15 cellular contexts compared by ENCODE assay signal in the genomic region with DNA sequence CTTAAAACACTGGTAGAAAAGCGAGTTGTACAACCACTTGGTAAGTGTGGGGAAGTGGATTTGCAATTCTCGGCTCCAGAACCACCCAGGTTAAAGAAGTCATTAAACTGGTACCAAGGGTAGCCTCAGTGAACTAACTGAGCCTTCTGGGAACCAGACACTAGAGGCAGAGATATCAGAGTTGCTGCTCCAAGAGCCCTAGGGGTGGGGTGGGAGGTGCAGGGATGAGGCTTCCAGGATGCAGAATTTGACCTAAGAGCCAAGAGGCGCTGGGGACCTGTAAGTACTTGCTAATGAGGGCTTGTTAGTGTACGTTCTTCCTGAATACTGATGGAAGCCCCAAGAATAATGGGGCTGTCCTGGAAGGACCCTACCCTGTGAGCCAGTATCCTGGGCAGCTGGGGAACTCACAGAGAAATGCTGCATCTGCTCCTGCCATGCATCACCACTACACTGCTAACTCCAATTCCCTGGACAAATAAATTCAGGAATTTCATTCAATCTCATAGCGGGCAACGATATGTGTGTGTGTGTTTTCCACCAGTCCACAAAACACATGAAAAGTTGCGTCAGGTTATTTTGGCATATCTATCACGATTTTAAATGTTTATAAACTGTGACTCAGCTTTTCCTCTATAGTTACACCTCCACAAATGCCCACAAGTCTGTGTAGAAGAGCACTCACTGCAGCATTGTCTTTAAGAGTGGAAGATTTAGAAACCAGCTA. TPM values are rescaled to one million over a fixed set of nuclear protein-coding genes. Genes with fewer than 3 reads are reported as not detected.
A peak's percentile ranks its signal among the peaks of the same experiment; 100 is the strongest.
DNase-seq lines count a peak whose midpoint lies in the region; ATAC-seq, FAIRE-seq and TF ChIP-seq lines count a peak whose summit lies in the region.
"Had no signal": no experiment of that assay in that cellular context is flagged by ENCODE, and none has a peak within 500 bp of the region (broad histone marks: within the 10 kb centered on the region; RNA-seq: fewer than 3 reads in every experiment).

No MANE protein-coding gene starts in this region.

- no peaks in the 10 kb centered on the region for H3K27me3 Mint-ChIP-seq in glutamatergic neuron (ENCODE audit: unreplicated experiment)

- peaks cover 15% of the 10 kb centered on the region for H3K4me1 Mint-ChIP-seq in glutamatergic neuron (ENCODE audit: low read depth, unreplicated experiment)

- TF ChIP-seq POLR2A in A549 (IDR thresholded peaks at IDR 0.05; ENCODE audit: low read length) = no peak

- in situ Hi-C loops in astrocyte of the spinal cord (cut with HindIII; ENCODE audit: low sequenced_read_pairs) = no loop called here

- no peaks in the 10 kb centered on the region for H3K9me3 ChIP-seq in A549

- WGBS in A549 (ENCODE audit: missing lambda C conversion rate) = 79% methylated on average over 8 of the region's 8 CpGs

- peak overlapping the region; percentile 58 for H3K4me3 Mint-ChIP-seq in glutamatergic neuron (ENCODE audit: unreplicated experiment)

- CTCF ChIA-PET in A549 (lab: Yijun Ruan, JAX) = interaction anchor here (0.6 to 1.8 kb wide), 3 partner anchors 17 to 60 kb away, joined by 3 to 4 read pairs (median 3); no protein-coding TSS in a partner anchor

- peak in 1 of 2 experiments; percentile 5 for DNase-seq in A549 (ENCODE audit: low read depth in 1 of 2, low spot score in 1 of 2)
- DNase-seq in H4 (ENCODE audit: low spot score) = peak; percentile 69
- peak; percentile 59 for DNase-seq in astrocyte of the spinal cord (ENCODE audit: low read depth, low spot score)
- DNase-seq in glutamatergic neuron = peak; percentile 51
- no peak for DNase-seq in DMS53 (lab: John Stamatoyannopoulos, UW)
- DNase-seq in NCI-H2081 treated with DMSO at 0.1 percent for 48 hours (lab: John Stamatoyannopoulos, UW) = no peak
- no peak for DNase-seq in activated CD8-positive, alpha-beta memory T cell treated with anti-CD3 and anti-CD28 coated beads, Interleukin-2, amount 50 U/mL, for 48 hours
- DNase-seq: NCI-H187 treated with DMSO at 0.1 percent for 48 hours; stimulated activated CD4-positive, alpha-beta T cell treated with anti-CD3 and anti-CD28 coated beads, Interleukin-4, amount 100 ng/mL, for 24 hours; stimulated activated naive CD4-positive, alpha-beta T cell; WERI-Rb-1 had no signal

- H3K4me1 ChIP-seq in A549 = peaks cover 9% of the 10 kb centered on the region

- POLR2A ChIA-PET in A549 (lab: Yijun Ruan, JAX) = no interaction called here

- no peak overlapping the region for H3K4me3 ChIP-seq in A549
- no peak overlapping the region for H3K4me3 ChIP-seq in astrocyte of the spinal cord (ENCODE audit: low read depth, low read length)
- H3K4me3 ChIP-seq: SK-N-MC had no signal

- no peak for TF ChIP-seq CTCF in A549 (IDR thresholded peaks at IDR 0.05)
- TF ChIP-seq CTCF in astrocyte of the spinal cord (IDR thresholded peaks at IDR 0.05; ENCODE audit: low read depth, low read length) = peak; percentile 12
- TF ChIP-seq CTCF in glutamatergic neuron (IDR thresholded peaks at IDR 0.05; ENCODE audit: partially characterized antibody, unreplicated experiment) = no peak

- no peak overlapping the region for H3K4me2 ChIP-seq in A549

- H3K36me3 Mint-ChIP-seq in glutamatergic neuron (ENCODE audit: unreplicated experiment) = no peaks in the 10 kb centered on the region

- no peak for TF ChIP-seq RAD21 in A549 (conservative IDR thresholded peaks at IDR 0.05 in 1 of 2, IDR thresholded peaks at IDR 0.05 in 1 of 2)

- no peak for FAIRE-seq in A549 (lab: Jason Lieb, UNC)

- ATAC-seq in A549 (0 out of 6 replicates have a peak, but pooled peaks have one; percentile 37 to 43), GM18873 (IDR thresholded peaks at IDR 0.05; ENCODE audit: low FRiP score, unreplicated experiment) (no peak)

- no peak for TF ChIP-seq EP300 in A549 (IDR thresholded peaks at IDR 0.05)

- H3K27ac ChIP-seq in A549 = 0 out of 6 replicates have a peak overlapping the region, but pooled peaks of 1 of the 2 experiments have one; percentile 3
- H3K27ac ChIP-seq: SK-N-MC, WERI-Rb-1 had no signal

- peak overlapping the region; percentile 54 for H3K27ac Mint-ChIP-seq in glutamatergic neuron (ENCODE audit: unreplicated experiment)

- no peaks in the 10 kb centered on the region for H3K9me3 Mint-ChIP-seq in glutamatergic neuron (ENCODE audit: unreplicated experiment)

TF ChIP-seq in A549, 52 proteins besides CTCF, POLR2A, EP300 and RAD21:
- TF ChIP-seq CHD2 (IDR thresholded peaks at IDR 0.05; ENCODE audit: low read length, partially characterized antibody) = no peak
- TF ChIP-seq, protein P1, sequence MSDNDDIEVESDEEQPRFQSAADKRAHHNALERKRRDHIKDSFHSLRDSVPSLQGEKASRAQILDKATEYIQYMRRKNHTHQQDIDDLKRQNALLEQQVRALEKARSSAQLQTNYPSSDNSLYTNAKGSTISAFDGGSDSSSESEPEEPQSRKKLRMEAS (IDR thresholded peaks at IDR 0.05) = no peak
- TF ChIP-seq, protein P2, sequence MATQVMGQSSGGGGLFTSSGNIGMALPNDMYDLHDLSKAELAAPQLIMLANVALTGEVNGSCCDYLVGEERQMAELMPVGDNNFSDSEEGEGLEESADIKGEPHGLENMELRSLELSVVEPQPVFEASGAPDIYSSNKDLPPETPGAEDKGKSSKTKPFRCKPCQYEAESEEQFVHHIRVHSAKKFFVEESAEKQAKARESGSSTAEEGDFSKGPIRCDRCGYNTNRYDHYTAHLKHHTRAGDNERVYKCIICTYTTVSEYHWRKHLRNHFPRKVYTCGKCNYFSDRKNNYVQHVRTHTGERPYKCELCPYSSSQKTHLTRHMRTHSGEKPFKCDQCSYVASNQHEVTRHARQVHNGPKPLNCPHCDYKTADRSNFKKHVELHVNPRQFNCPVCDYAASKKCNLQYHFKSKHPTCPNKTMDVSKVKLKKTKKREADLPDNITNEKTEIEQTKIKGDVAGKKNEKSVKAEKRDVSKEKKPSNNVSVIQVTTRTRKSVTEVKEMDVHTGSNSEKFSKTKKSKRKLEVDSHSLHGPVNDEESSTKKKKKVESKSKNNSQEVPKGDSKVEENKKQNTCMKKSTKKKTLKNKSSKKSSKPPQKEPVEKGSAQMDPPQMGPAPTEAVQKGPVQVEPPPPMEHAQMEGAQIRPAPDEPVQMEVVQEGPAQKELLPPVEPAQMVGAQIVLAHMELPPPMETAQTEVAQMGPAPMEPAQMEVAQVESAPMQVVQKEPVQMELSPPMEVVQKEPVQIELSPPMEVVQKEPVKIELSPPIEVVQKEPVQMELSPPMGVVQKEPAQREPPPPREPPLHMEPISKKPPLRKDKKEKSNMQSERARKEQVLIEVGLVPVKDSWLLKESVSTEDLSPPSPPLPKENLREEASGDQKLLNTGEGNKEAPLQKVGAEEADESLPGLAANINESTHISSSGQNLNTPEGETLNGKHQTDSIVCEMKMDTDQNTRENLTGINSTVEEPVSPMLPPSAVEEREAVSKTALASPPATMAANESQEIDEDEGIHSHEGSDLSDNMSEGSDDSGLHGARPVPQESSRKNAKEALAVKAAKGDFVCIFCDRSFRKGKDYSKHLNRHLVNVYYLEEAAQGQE (IDR thresholded peaks at IDR 0.05) = no peak
- no peak for TF ChIP-seq NR3C1 (IDR thresholded peaks at IDR 0.05)
- TF ChIP-seq HEYL (CRISPR knock-in tag; IDR thresholded peaks at IDR 0.05) = no peak
- TF ChIP-seq MAFK (IDR thresholded peaks at IDR 0.05; ENCODE audit: partially characterized antibody) = peak; percentile 39
- no peak for TF ChIP-seq FOSB (CRISPR knock-in tag; IDR thresholded peaks at IDR 0.05)
- TF ChIP-seq ZFP36 (IDR thresholded peaks at IDR 0.05; ENCODE audit: borderline replicate concordance, partially characterized antibody) = no peak

RNA-seq across cellular contexts. Expression of a gene that starts 23.8 kb away (rescaled TPM):
- polyA plus RNA-seq in A549 (2011; rRNA removed) = 5.0 and 5.2 TPM in 2 replicates
- 8.8 and 9.9 TPM in 2 replicates for polyA plus RNA-seq in A549 (2012; cell fraction: cytosol; rRNA removed)
- 17.6 and 18.6 TPM in 2 replicates for polyA plus RNA-seq in A549 (2012; cell fraction: nucleus; rRNA removed)
- polyA plus RNA-seq in A549 (2017; fragmentation: RNase III; extraction: RNeasy Plus Mini Kit Qiagen cat#74134 plus additional on column Dnase treatment) = 5.5 to 7.6 TPM (median 7.2 TPM) in 3 replicates
- polyA minus RNA-seq in A549 (2011; rRNA and poly(A)+ RNA removed) = 9.4 and 9.5 TPM in 2 replicates
- 4.0 and 5.0 TPM in 2 replicates for total RNA-seq in H4 (2014; rRNA removed; shearing (Covaris generic))
- 23.0 TPM for total RNA-seq in glutamatergic neuron (ENCODE audit: unreplicated experiment)

RNA-seq across cellular contexts. Expression of a gene that starts 38.8 kb away (rescaled TPM):
- not detected in 2 replicates for polyA plus RNA-seq in A549 (2011; rRNA removed)
- 0.34 and 0.54 TPM in 2 replicates for polyA plus RNA-seq in A549 (2012; cell fraction: cytosol; rRNA removed)
- polyA plus RNA-seq in A549 (2012; cell fraction: nucleus; rRNA removed) = 6.3 and 6.9 TPM in 2 replicates
- not detected in 3 replicates for polyA plus RNA-seq in A549 (2017; fragmentation: RNase III; extraction: RNeasy Plus Mini Kit Qiagen cat#74134 plus additional on column Dnase treatment)
- polyA minus RNA-seq in A549 (2011; rRNA and poly(A)+ RNA removed) = not detected in 2 replicates
- not detected in 2 replicates for total RNA-seq in H4 (2014; rRNA removed; shearing (Covaris generic))
- total RNA-seq in glutamatergic neuron (ENCODE audit: unreplicated experiment) = 3.5 TPM
- total RNA-seq: pulmonary artery endothelial cell had no signal
- polyA plus RNA-seq: BJ had no signal

RNA-seq across cellular contexts. Expression of a gene that starts 43.1 kb away (rescaled TPM):
- 0.79 and 0.88 TPM in 2 replicates for polyA plus RNA-seq in A549 (2011; rRNA removed)
- 0.69 and 0.82 TPM in 2 replicates for polyA plus RNA-seq in A549 (2012; cell fraction: cytosol; rRNA removed)
- 9.4 and 13.4 TPM in 2 replicates for polyA plus RNA-seq in A549 (2012; cell fraction: nucleus; rRNA removed)
- polyA plus RNA-seq in A549 (2017; fragmentation: RNase III; extraction: RNeasy Plus Mini Kit Qiagen cat#74134 plus additional on column Dnase treatment) = 0.79 to 1.3 TPM (median 0.89 TPM) in 3 replicates
- polyA minus RNA-seq in A549 (2011; rRNA and poly(A)+ RNA removed) = 0.68 and 2.2 TPM in 2 replicates
- total RNA-seq in H4 (2014; rRNA removed; shearing (Covaris generic)) = 0.10 and 6.1 TPM in 2 replicates
- 8.0 TPM for total RNA-seq in glutamatergic neuron (ENCODE audit: unreplicated experiment)

Comparison
In these comparisons a context has a peak if more than half of its experiments do, and no peak if none do; other contexts are left out.
1. DNase-seq: peak in H4 (single experiment), astrocyte of the spinal cord (single experiment) and glutamatergic neuron (single experiment); none in DMS53 (single experiment), NCI-H2081 treated with DMSO at 0.1 percent for 48 hours (single experiment) and activated CD8-positive, alpha-beta memory T cell treated with anti-CD3 and anti-CD28 coated beads, Interleukin-2, amount 50 U/mL, for 48 hours (single experiment).